Comparison of ENCODE assay signal across 11 cellular contexts in genomic region chr14:91392623-91393303, GRCh38. TPM values are rescaled to one million over a fixed set of nuclear protein-coding genes. Genes with fewer than 3 reads are reported as not detected.
DNase-seq lines count a peak whose midpoint lies in the region; ATAC-seq and TF ChIP-seq lines count a peak whose summit lies in the region.
"Had no signal": no experiment of that assay in that cellular context is flagged by ENCODE, and none has a peak within 500 bp of the region (broad histone marks: within the 10 kb centered on the region; RNA-seq: fewer than 3 reads in every experiment).

No MANE protein-coding gene starts in this region.

- peaks cover 20% of the 10 kb centered on the region for H3K36me3 Mint-ChIP-seq in CD4-positive, CD25-positive, alpha-beta regulatory T cell
- peaks cover 0 to 18% (median 7%) of the 10 kb centered on the region in 5 donors for H3K36me3 Mint-ChIP-seq in naive thymus-derived CD4-positive, alpha-beta T cell

- peaks cover 0 to 3% (median 0%) of the 10 kb centered on the region in 7 donors for H3K9me3 Mint-ChIP-seq in CD4-positive, CD25-positive, alpha-beta regulatory T cell
- no peaks in the 10 kb centered on the region for H3K9me3 Mint-ChIP-seq in naive thymus-derived CD4-positive, alpha-beta T cell

- H3K27me3 Mint-ChIP-seq in CD4-positive, CD25-positive, alpha-beta regulatory T cell: no peaks in the 10 kb centered on the region
- H3K27me3 Mint-ChIP-seq in naive thymus-derived CD4-positive, alpha-beta T cell: no peaks in the 10 kb centered on the region

- CTCF ChIA-PET in HEK293 (lab: Yijun Ruan, JAX): no interaction called here
- CTCF ChIA-PET in naive thymus-derived CD4-positive, alpha-beta T cell (lab: Charles Lee): no interaction called here

- ATAC-seq in CD4-positive, CD25-positive, alpha-beta regulatory T cell (ENCODE audit: low read depth in 2 of 2): no peak
- ATAC-seq in naive thymus-derived CD4-positive, alpha-beta T cell: peak; percentile 68
- ATAC-seq in GM19452 (IDR thresholded peaks at IDR 0.05; ENCODE audit: unreplicated experiment): no peak
- ATAC-seq: sciatic nerve had no signal

- peak overlapping the region; percentile 55 to 88 (median 74) for H3K4me3 Mint-ChIP-seq in CD4-positive, CD25-positive, alpha-beta regulatory T cell
- peak overlapping the region; percentile 20 to 92 (median 73) for H3K4me3 Mint-ChIP-seq in naive thymus-derived CD4-positive, alpha-beta T cell

- H3K27me3 ChIP-seq in CD4-positive, CD25-positive, alpha-beta regulatory T cell (ENCODE audit: control insufficient read depth, insufficient read depth, low read length): no peaks in the 10 kb centered on the region
- H3K27me3 ChIP-seq in naive thymus-derived CD4-positive, alpha-beta T cell (ENCODE audit: control insufficient read depth in 2 of 2, insufficient read depth in 2 of 2, low read length in 2 of 2): no peaks in the 10 kb centered on the region

- H3K4me3 ChIP-seq in CD4-positive, CD25-positive, alpha-beta regulatory T cell (ENCODE audit: low read depth, low read length): peak overlapping the region; percentile 38
- no peak overlapping the region for H3K4me3 ChIP-seq in HEK293 (ENCODE audit: low read depth, low read length)
- H3K4me3 ChIP-seq in naive thymus-derived CD4-positive, alpha-beta T cell (ENCODE audit: low read length): no peak overlapping the region

- peaks cover 99% of the 10 kb centered on the region for H3K4me1 ChIP-seq in CD4-positive, CD25-positive, alpha-beta regulatory T cell (ENCODE audit: control insufficient read depth, insufficient read depth, low read length, poor library complexity, severe bottlenecking)
- H3K4me1 ChIP-seq in HEK293 (ENCODE audit: control insufficient read depth, insufficient read depth, low read length): peaks cover 9% of the 10 kb centered on the region
- peaks cover 96 to 98% of the 10 kb centered on the region in 2 donors for H3K4me1 ChIP-seq in naive thymus-derived CD4-positive, alpha-beta T cell (ENCODE audit: control insufficient read depth in 2 of 2, insufficient read depth in 2 of 2, low read length in 2 of 2)

- POLR2A ChIA-PET in HEK293 (lab: Yijun Ruan, JAX): no interaction called here
- POLR2A ChIA-PET in naive thymus-derived CD4-positive, alpha-beta T cell (lab: Charles Lee): interaction anchor here (0.6 to 22.3 kb wide), 4 partner anchors 8 to 232 kb away, joined by 3 to 328 read pairs (median 6); partner anchors contain the start of gene CCDC88C

- H3K36me3 ChIP-seq in CD4-positive, CD25-positive, alpha-beta regulatory T cell (ENCODE audit: control insufficient read depth, insufficient read depth, low read length): peaks cover 21% of the 10 kb centered on the region
- no peaks in the 10 kb centered on the region for H3K36me3 ChIP-seq in HEK293 (ENCODE audit: control insufficient read depth in 2 of 2, insufficient read depth in 1 of 2, low read length in 2 of 2)
- H3K36me3 ChIP-seq in naive thymus-derived CD4-positive, alpha-beta T cell (ENCODE audit: control insufficient read depth in 2 of 3, insufficient read depth in 3 of 3, low read length in 3 of 3): peaks cover 0 to 11% (median 0%) of the 10 kb centered on the region in 3 experiments

- peak overlapping the region; percentile 96 for H3K27ac ChIP-seq in CD4-positive, CD25-positive, alpha-beta regulatory T cell (ENCODE audit: insufficient read depth, low read length, poor library complexity, severe bottlenecking)
- H3K27ac ChIP-seq in HEK293 (ENCODE audit: extremely low read depth, low read depth, low read length): no peak overlapping the region
- peak overlapping the region; percentile 64 for H3K27ac ChIP-seq in naive thymus-derived CD4-positive, alpha-beta T cell (ENCODE audit: low read depth, low read length)

- H3K4me1 Mint-ChIP-seq in CD4-positive, CD25-positive, alpha-beta regulatory T cell: peaks cover 15 to 99% (median 74%) of the 10 kb centered on the region in 4 donors
- H3K4me1 Mint-ChIP-seq in naive thymus-derived CD4-positive, alpha-beta T cell: peaks cover 80 to 98% (median 94%) of the 10 kb centered on the region in 7 donors

- no peaks in the 10 kb centered on the region for H3K9me3 ChIP-seq in CD4-positive, CD25-positive, alpha-beta regulatory T cell (ENCODE audit: control insufficient read depth in 2 of 2, low read length in 2 of 2)
- H3K9me3 ChIP-seq in HEK293 (ENCODE audit: control insufficient read depth, insufficient read depth, low read depth, low read length): no peaks in the 10 kb centered on the region
- no peaks in the 10 kb centered on the region for H3K9me3 ChIP-seq in naive thymus-derived CD4-positive, alpha-beta T cell (ENCODE audit: control insufficient read depth in 2 of 3, low read length in 3 of 3)

- intact Hi-C loops in naive thymus-derived CD4-positive, alpha-beta T cell (cut with micrococcal nuclease): no loop called here

- no peak for DNase-seq in CD4-positive, CD25-positive, alpha-beta regulatory T cell
- DNase-seq in amniotic epithelial cell (ENCODE audit: low read depth) (peak; percentile 2), NCI-H2227 treated with DMSO at 0.1 percent for 48 hours (lab: John Stamatoyannopoulos, UW) (no peak), NCI-H69 (lab: John Stamatoyannopoulos, UW) (no peak)
- no peak for DNase-seq in naive thymus-derived CD4-positive, alpha-beta T cell
- no peak for DNase-seq in central memory CD4-positive, alpha-beta T cell
- DNase-seq: anterior cingulate cortex, NCI-H510A treated with DMSO at 0.1 percent for 48 hours had no signal

- H3K27ac Mint-ChIP-seq in CD4-positive, CD25-positive, alpha-beta regulatory T cell: peak overlapping the region; percentile 85 to 95 (median 88)
- peak overlapping the region in 8 of 9 donors; percentile 70 to 96 (median 91) for H3K27ac Mint-ChIP-seq in naive thymus-derived CD4-positive, alpha-beta T cell

- TF ChIP-seq CTCF in HEK293 (tag by site-specific recombination; IDR thresholded peaks at IDR 0.05): no peak

TF ChIP-seq in HEK293, 187 proteins besides CTCF, POLR2A, EP300 and RAD21:
- TF ChIP-seq PRDM1 (tag by site-specific recombination; IDR thresholded peaks at IDR 0.05): peak; percentile 98
- TF ChIP-seq KLF17 (tag by site-specific recombination; IDR thresholded peaks at IDR 0.05): peak; percentile 63; the same call in 1 of the 2 replicates
- TF ChIP-seq ZXDB (tag by site-specific recombination; IDR thresholded peaks at IDR 0.05): no peak

RNA-seq across cellular contexts. Expression of gene CCDC88C, which starts 24.9 kb away (rescaled TPM):
- total RNA-seq in CD4-positive, CD25-positive, alpha-beta regulatory T cell: 466 TPM
- polyA plus RNA-seq in CD4-positive, CD25-positive, alpha-beta regulatory T cell: 10 to 100 TPM; 25.9 to 35.6 (median 31.0) TPM
- total RNA-seq in naive thymus-derived CD4-positive, alpha-beta T cell: 100 to 1,000 TPM; 189 to 324 (median 277) TPM
- 10 to 100 TPM; 23.6 to 44.9 TPM for polyA plus RNA-seq in naive thymus-derived CD4-positive, alpha-beta T cell
